In the genomic region with DNA sequence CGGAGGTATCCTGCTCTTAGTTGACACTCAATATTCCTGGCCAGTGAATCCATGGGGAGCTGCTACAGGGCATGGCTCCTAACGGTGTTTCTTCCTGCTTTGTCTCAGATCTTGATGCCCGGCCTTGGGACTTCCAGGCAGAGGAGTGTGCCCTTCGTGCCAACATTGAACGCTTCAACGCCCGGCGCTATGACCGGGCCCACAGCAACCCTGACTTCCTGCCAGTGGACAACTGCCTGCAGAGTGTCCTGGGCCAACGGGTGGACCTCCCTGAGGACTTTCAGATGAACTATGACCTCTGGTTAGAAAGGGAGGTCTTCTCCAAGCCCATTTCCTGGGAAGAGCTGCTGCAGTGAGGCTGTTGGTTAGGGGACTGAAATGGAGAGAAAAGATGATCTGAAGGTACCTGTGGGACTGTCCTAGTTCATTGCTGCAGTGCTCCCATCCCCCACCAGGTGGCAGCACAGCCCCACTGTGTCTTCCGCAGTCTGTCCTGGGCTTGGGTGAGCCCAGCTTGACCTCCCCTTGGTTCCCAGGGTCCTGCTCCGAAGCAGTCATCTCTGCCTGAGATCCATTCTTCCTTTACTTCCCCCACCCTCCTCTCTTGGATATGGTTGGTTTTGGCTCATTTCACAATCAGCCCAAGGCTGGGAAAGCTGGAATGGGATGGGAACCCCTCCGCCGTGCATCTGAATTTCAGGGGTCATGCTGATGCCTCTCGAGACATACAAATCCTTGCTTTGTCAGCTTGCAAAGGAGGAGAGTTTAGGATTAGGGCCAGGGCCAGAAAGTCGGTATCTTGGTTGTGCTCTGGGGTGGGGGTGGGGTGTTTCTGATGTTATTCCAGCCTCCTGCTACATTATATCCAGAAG, we compare ENCODE assay signal across 1 cellular context.
TF ChIP-seq lines count a peak whose summit lies in the region.

No MANE protein-coding gene starts in this region.

TF ChIP-seq in GM23338, 12 proteins besides CTCF, POLR2A, EP300 and RAD21 (continued from another document):
- TF ChIP-seq, protein P1, sequence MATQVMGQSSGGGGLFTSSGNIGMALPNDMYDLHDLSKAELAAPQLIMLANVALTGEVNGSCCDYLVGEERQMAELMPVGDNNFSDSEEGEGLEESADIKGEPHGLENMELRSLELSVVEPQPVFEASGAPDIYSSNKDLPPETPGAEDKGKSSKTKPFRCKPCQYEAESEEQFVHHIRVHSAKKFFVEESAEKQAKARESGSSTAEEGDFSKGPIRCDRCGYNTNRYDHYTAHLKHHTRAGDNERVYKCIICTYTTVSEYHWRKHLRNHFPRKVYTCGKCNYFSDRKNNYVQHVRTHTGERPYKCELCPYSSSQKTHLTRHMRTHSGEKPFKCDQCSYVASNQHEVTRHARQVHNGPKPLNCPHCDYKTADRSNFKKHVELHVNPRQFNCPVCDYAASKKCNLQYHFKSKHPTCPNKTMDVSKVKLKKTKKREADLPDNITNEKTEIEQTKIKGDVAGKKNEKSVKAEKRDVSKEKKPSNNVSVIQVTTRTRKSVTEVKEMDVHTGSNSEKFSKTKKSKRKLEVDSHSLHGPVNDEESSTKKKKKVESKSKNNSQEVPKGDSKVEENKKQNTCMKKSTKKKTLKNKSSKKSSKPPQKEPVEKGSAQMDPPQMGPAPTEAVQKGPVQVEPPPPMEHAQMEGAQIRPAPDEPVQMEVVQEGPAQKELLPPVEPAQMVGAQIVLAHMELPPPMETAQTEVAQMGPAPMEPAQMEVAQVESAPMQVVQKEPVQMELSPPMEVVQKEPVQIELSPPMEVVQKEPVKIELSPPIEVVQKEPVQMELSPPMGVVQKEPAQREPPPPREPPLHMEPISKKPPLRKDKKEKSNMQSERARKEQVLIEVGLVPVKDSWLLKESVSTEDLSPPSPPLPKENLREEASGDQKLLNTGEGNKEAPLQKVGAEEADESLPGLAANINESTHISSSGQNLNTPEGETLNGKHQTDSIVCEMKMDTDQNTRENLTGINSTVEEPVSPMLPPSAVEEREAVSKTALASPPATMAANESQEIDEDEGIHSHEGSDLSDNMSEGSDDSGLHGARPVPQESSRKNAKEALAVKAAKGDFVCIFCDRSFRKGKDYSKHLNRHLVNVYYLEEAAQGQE (IDR thresholded peaks at IDR 0.05; ENCODE audit: unreplicated experiment), result no peak
- TF ChIP-seq, protein P2, sequence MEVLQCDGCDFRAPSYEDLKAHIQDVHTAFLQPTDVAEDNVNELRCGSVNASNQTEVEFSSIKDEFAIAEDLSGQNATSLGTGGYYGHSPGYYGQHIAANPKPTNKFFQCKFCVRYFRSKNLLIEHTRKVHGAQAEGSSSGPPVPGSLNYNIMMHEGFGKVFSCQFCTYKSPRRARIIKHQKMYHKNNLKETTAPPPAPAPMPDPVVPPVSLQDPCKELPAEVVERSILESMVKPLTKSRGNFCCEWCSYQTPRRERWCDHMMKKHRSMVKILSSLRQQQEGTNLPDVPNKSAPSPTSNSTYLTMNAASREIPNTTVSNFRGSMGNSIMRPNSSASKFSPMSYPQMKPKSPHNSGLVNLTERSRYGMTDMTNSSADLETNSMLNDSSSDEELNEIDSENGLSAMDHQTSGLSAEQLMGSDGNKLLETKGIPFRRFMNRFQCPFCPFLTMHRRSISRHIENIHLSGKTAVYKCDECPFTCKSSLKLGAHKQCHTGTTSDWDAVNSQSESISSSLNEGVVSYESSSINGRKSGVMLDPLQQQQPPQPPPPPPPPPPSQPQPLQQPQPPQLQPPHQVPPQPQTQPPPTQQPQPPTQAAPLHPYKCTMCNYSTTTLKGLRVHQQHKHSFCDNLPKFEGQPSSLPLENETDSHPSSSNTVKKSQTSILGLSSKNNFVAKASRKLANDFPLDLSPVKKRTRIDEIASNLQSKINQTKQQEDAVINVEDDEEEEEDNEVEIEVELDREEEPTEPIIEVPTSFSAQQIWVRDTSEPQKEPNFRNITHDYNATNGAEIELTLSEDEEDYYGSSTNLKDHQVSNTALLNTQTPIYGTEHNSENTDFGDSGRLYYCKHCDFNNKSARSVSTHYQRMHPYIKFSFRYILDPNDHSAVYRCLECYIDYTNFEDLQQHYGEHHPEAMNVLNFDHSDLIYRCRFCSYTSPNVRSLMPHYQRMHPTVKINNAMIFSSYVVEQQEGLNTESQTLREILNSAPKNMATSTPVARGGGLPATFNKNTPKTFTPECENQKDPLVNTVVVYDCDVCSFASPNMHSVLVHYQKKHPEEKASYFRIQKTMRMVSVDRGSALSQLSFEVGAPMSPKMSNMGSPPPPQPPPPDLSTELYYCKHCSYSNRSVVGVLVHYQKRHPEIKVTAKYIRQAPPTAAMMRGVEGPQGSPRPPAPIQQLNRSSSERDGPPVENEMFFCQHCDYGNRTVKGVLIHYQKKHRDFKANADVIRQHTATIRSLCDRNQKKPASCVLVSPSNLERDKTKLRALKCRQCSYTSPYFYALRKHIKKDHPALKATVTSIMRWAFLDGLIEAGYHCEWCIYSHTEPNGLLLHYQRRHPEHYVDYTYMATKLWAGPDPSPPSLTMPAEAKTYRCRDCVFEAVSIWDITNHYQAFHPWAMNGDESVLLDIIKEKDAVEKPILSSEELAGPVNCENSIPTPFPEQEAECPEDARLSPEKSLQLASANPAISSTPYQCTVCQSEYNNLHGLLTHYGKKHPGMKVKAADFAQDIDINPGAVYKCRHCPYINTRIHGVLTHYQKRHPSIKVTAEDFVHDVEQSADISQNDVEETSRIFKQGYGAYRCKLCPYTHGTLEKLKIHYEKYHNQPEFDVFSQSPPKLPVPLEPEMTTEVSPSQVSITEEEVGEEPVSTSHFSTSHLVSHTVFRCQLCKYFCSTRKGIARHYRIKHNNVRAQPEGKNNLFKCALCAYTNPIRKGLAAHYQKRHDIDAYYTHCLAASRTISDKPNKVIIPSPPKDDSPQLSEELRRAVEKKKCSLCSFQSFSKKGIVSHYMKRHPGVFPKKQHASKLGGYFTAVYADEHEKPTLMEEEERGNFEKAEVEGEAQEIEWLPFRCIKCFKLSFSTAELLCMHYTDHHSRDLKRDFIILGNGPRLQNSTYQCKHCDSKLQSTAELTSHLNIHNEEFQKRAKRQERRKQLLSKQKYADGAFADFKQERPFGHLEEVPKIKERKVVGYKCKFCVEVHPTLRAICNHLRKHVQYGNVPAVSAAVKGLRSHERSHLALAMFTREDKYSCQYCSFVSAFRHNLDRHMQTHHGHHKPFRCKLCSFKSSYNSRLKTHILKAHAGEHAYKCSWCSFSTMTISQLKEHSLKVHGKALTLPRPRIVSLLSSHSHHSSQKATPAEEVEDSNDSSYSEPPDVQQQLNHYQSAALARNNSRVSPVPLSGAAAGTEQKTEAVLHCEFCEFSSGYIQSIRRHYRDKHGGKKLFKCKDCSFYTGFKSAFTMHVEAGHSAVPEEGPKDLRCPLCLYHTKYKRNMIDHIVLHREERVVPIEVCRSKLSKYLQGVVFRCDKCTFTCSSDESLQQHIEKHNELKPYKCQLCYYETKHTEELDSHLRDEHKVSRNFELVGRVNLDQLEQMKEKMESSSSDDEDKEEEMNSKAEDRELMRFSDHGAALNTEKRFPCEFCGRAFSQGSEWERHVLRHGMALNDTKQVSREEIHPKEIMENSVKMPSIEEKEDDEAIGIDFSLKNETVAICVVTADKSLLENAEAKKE (CRISPR knock-in tag; IDR thresholded peaks at IDR 0.05), result no peak
- TF ChIP-seq STAT1 (IDR thresholded peaks at IDR 0.05; ENCODE audit: unreplicated experiment) (no peak), ZNF331 (CRISPR knock-in tag; IDR thresholded peaks at IDR 0.05; ENCODE audit: low read depth) (no peak), EZH2phosphoT487 (IDR thresholded peaks at IDR 0.05; ENCODE audit: unreplicated experiment) (no peak), CREB1 (CRISPR knock-in tag; IDR thresholded peaks at IDR 0.05; ENCODE audit: low read depth) (no peak)
